ENCODE assay signal across 14 cellular contexts in the genomic region with DNA sequence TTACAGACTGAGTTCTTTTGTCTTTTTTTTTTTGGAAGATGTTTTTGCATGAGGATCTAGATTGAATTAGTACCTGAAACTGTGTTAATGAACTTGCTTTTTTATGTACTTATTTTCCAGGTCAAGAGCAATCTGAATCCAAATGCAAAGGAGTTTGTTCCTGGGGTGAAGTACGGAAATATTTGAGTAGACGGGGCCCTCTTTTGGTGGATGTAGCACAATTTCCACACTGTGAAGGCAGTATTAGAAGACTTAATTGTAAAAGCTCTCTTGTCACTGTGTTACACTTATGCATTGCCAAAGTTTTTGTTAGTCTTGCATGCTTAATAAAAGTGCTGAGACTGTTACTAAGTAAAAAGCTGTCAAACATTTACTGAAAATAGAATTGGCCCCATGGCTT. TPM values are rescaled to one million over a fixed set of nuclear protein-coding genes. Genes with fewer than 3 reads are reported as not detected.
DNase-seq lines count a peak whose midpoint lies in the region; ATAC-seq and TF ChIP-seq lines count a peak whose summit lies in the region.
"Had no signal": no experiment of that assay in that cellular context is flagged by ENCODE, and none has a peak within 500 bp of the region (broad histone marks: within the 10 kb centered on the region; RNA-seq: fewer than 3 reads in every experiment).

No MANE protein-coding gene starts in this region.

- peaks cover 20% of the 10 kb centered on the region for H3K4me1 ChIP-seq in PC-9 (replicated peaks; ENCODE audit: insufficient read depth)
- H3K4me1 ChIP-seq: HAP-1 had no signal

- BruUV-seq in PC-9 (replicated peaks; lab: Mats Ljungman, UMichigan): no TSS peak

- peaks cover 36% of the 10 kb centered on the region for H3K36me3 Mint-ChIP-seq in stimulated activated naive CD8-positive, alpha-beta T cell treated with anti-CD3 and anti-CD28 coated beads, Interleukin-15, Interleukin-2, amounts not matched to agents 100 ng/mL and 50 ng/mL, for 24 hours (ENCODE audit: low read depth)
- H3K36me3 Mint-ChIP-seq in type B pancreatic cell: peaks cover 35% of the 10 kb centered on the region

- peak; percentile 23; the same call in 1 of the 2 replicates for TF ChIP-seq CTCF in PC-9 (conservative IDR thresholded peaks at IDR 0.05)
- no peak for TF ChIP-seq CTCF in fibroblast of villous mesenchyme (IDR thresholded peaks at IDR 0.05; ENCODE audit: insufficient read depth, low read depth, low read length)
- peak; percentile 20 for TF ChIP-seq CTCF in type B pancreatic cell (conservative IDR thresholded peaks at IDR 0.05)

- no peak overlapping the region for H3K4me3 Mint-ChIP-seq in stimulated activated naive CD8-positive, alpha-beta T cell treated with anti-CD3 and anti-CD28 coated beads, Interleukin-15, Interleukin-2, amounts not matched to agents 100 ng/mL and 50 ng/mL, for 24 hours
- no peak overlapping the region for H3K4me3 Mint-ChIP-seq in type B pancreatic cell

- H3K4me3 ChIP-seq in PC-9: no peak overlapping the region
- H3K4me3 ChIP-seq in fibroblast of villous mesenchyme (ENCODE audit: low read depth, low read length): no peak overlapping the region
- H3K4me3 ChIP-seq: BLaER1, HAP-1 had no signal

- no peaks in the 10 kb centered on the region for H3K79me2 ChIP-seq in PC-9 (ENCODE audit: low read depth)

- CTCF ChIA-PET in PC-9 (lab: Charles Lee): interaction anchor here (0.7 kb wide), 2 partner anchors 14 to 397 kb away, joined by 3 read pairs; partner anchors contain the start of gene SLC23A1

- H3K27ac ChIP-seq in PC-9: no peak overlapping the region
- H3K27ac ChIP-seq: BLaER1 had no signal

- H3K27me3 ChIP-seq in PC-9 (ENCODE audit: insufficient read depth, low read depth): no peaks in the 10 kb centered on the region
- H3K27me3 ChIP-seq: BLaER1 had no signal

- POLR2A ChIA-PET in PC-9 (lab: Charles Lee; ENCODE audit: unreplicated experiment): no interaction called here

- no peaks in the 10 kb centered on the region for H3K9me3 ChIP-seq in PC-9 (ENCODE audit: insufficient read depth, low read depth)
- H3K9me3 ChIP-seq: BLaER1, HAP-1 had no signal

- peaks cover 20% of the 10 kb centered on the region for H3K4me1 Mint-ChIP-seq in stimulated activated naive CD8-positive, alpha-beta T cell treated with anti-CD3 and anti-CD28 coated beads, Interleukin-15, Interleukin-2, amounts not matched to agents 100 ng/mL and 50 ng/mL, for 24 hours (ENCODE audit: low read depth)
- no peaks in the 10 kb centered on the region for H3K4me1 Mint-ChIP-seq in type B pancreatic cell (ENCODE audit: unreplicated experiment)

- ATAC-seq in stimulated activated naive CD8-positive, alpha-beta T cell treated with anti-CD3 and anti-CD28 coated beads, Interleukin-15, Interleukin-2, amounts not matched to agents 100 U/mL and 50 U/mL, for 24 hours: no peak
- no peak for ATAC-seq in GM19328 (IDR thresholded peaks at IDR 0.05; ENCODE audit: unreplicated experiment)
- ATAC-seq: left lobe of liver had no signal

- intact Hi-C loops in PC-9 (cut with micrococcal nuclease; ENCODE audit: unreplicated experiment): loop anchor here (5.0 kb wide), 1 partner anchor 801 kb away; no protein-coding TSS in a partner anchor

- no peak overlapping the region for H3K4me2 ChIP-seq in PC-9
- H3K4me2 ChIP-seq: BLaER1 had no signal

- no peaks in the 10 kb centered on the region for H3K9me3 Mint-ChIP-seq in stimulated activated naive CD8-positive, alpha-beta T cell treated with anti-CD3 and anti-CD28 coated beads, Interleukin-15, Interleukin-2, amounts not matched to agents 100 ng/mL and 50 ng/mL, for 24 hours
- H3K9me3 Mint-ChIP-seq in type B pancreatic cell: no peaks in the 10 kb centered on the region

- no peak for DNase-seq in stimulated activated naive CD8-positive, alpha-beta T cell treated with anti-CD3 and anti-CD28 coated beads, Interleukin-15, Interleukin-2, amounts not matched to agents 100 U/mL and 50 U/mL, for 24 hours
- DNase-seq in PC-9 (no peak), fibroblast of villous mesenchyme (ENCODE audit: low read depth) (peak; percentile 19), type B pancreatic cell (ENCODE audit: extremely low spot score, unreplicated experiment) (no peak), amygdala (lab: John Stamatoyannopoulos, UW) (no peak), NCI-H526 treated with DMSO at 0.1 percent for 48 hours (lab: John Stamatoyannopoulos, UW) (no peak)
- DNase-seq: effector CD8-positive, alpha-beta T cell; NCI-H2107; stimulated activated naive CD4-positive, alpha-beta T cell had no signal

- H3K27ac Mint-ChIP-seq in stimulated activated naive CD8-positive, alpha-beta T cell treated with anti-CD3 and anti-CD28 coated beads, Interleukin-15, Interleukin-2, amounts not matched to agents 100 ng/mL and 50 ng/mL, for 24 hours: peak overlapping the region; percentile 77
- no peak overlapping the region for H3K27ac Mint-ChIP-seq in type B pancreatic cell

- no peak overlapping the region for H2AFZ ChIP-seq in PC-9

- peaks cover 14% of the 10 kb centered on the region for H4K20me1 ChIP-seq in PC-9 (ENCODE audit: insufficient read depth)

- H3K9me2 ChIP-seq in PC-9 (ENCODE audit: insufficient read depth): no peaks in the 10 kb centered on the region

- peaks cover 31% of the 10 kb centered on the region for H3K36me3 ChIP-seq in PC-9 (ENCODE audit: low read depth)

- no peaks in the 10 kb centered on the region for H3K27me3 Mint-ChIP-seq in stimulated activated naive CD8-positive, alpha-beta T cell treated with anti-CD3 and anti-CD28 coated beads, Interleukin-15, Interleukin-2, amounts not matched to agents 100 ng/mL and 50 ng/mL, for 24 hours
- H3K27me3 Mint-ChIP-seq in type B pancreatic cell: no peaks in the 10 kb centered on the region

- peaks cover 42% of the 10 kb centered on the region for H3F3A ChIP-seq in PC-9 (ENCODE audit: insufficient read depth, low read depth)

RNA-seq across cellular contexts. Expression of gene SLC23A1, which starts 14.5 kb away (rescaled TPM):
- total RNA-seq in PC-9 (2021) (1.9 TPM in 2 replicates), fibroblast of villous mesenchyme (not detected in 2 replicates), type B pancreatic cell (ENCODE audit: low replicate concordance) (1.6 and 2.1 TPM in 2 replicates)

RNA-seq across cellular contexts. Expression of gene MZB1, which starts 21.1 kb away (rescaled TPM):
- total RNA-seq in PC-9 (2021) (0.50 and 0.52 TPM in 2 replicates), fibroblast of villous mesenchyme (under 0.01 and 0.43 TPM in 2 replicates), type B pancreatic cell (ENCODE audit: low replicate concordance) (0.22 TPM in 1 of 2 replicates, not detected in the other)

RNA-seq across cellular contexts. Expression of gene PROB1, which starts 26.3 kb away (rescaled TPM):
- 2.6 and 2.9 TPM in 2 replicates for total RNA-seq in PC-9 (2021)
- 3.9 and 4.3 TPM in 2 replicates for total RNA-seq in fibroblast of villous mesenchyme
- total RNA-seq in type B pancreatic cell (ENCODE audit: low replicate concordance): 0.69 and 1.3 TPM in 2 replicates

RNA-seq across cellular contexts. Expression of gene PAIP2, which starts 27.0 kb away (rescaled TPM):
- 79.4 and 90.5 TPM in 2 replicates for total RNA-seq in PC-9 (2021)
- total RNA-seq in fibroblast of villous mesenchyme: 35.1 and 56.1 TPM in 2 replicates
- 51.7 and 87.7 TPM in 2 replicates for total RNA-seq in type B pancreatic cell (ENCODE audit: low replicate concordance)

RNA-seq across cellular contexts. Expression of gene SPATA24, which starts 35.3 kb away (rescaled TPM):
- 6.5 and 9.6 TPM in 2 replicates for total RNA-seq in PC-9 (2021)
- 3.9 and 5.2 TPM in 2 replicates for total RNA-seq in fibroblast of villous mesenchyme
- 4.9 and 7.1 TPM in 2 replicates for total RNA-seq in type B pancreatic cell (ENCODE audit: low replicate concordance)
